Comparison of ENCODE assay signal across 8 cellular contexts in the genomic region with DNA sequence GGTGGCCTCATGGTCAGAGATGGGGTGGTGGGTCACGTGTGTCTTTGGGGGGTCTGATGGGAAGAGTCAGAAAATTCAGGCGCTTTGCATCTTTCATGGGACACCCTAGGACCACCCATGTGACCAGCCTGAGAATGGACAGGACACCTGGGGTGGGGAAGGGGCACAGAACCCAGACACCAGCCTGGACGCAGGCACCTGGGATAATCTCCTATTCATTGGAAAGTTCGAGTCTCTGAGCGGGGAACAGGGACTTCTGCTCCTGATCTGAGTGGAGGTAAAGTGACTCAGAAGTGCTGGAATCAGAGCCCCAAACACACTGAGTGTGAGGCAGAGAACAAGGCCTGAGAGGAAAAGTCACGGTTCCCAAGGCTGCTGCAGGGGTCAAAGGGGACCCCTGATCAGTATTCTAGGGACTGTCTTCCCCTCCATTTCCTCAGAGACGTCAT. TPM values are rescaled to one million over a fixed set of nuclear protein-coding genes. Genes with fewer than 3 reads are reported as not detected.
DNase-seq lines count a peak whose midpoint lies in the region; ATAC-seq and TF ChIP-seq lines count a peak whose summit lies in the region.

No MANE protein-coding gene starts in this region.

- peaks cover 72% of the 10 kb centered on the region for H3K4me1 Mint-ChIP-seq in T-helper 17 cell

- DNase-seq in GM06990 (ENCODE audit: extremely low read depth, insufficient read length) (peak; percentile 20), T-helper 17 cell (no peak), esophagus muscularis mucosa (ENCODE audit: extremely low spot score) (peak; percentile 50), ACHN (no peak), NCI-H748 treated with DMSO at 0.1 percent for 48 hours (lab: John Stamatoyannopoulos, UW) (no peak)

- peak overlapping the region; percentile 100 for H3K27ac Mint-ChIP-seq in T-helper 17 cell

- H3K36me3 ChIP-seq in GM06990 (ENCODE audit: control insufficient read depth, insufficient read depth, low read length) (peaks cover 29% of the 10 kb centered on the region), esophagus muscularis mucosa (peaks cover 0 to 26% (median 19%) of the 10 kb centered on the region in 4 donors), rectal smooth muscle tissue (ENCODE audit: control insufficient read depth, insufficient read depth, low read length) (peaks cover 12% of the 10 kb centered on the region)

- H3K36me3 Mint-ChIP-seq in T-helper 17 cell (ENCODE audit: low read depth): peaks cover 29% of the 10 kb centered on the region

- ATAC-seq in T-helper 17 cell (no peak), HG03159 (IDR thresholded peaks at IDR 0.05; ENCODE audit: unreplicated experiment) (no peak), HG02973 (IDR thresholded peaks at IDR 0.05; ENCODE audit: unreplicated experiment) (no peak)

- in situ Hi-C loops in ACHN (cut with HindIII; ENCODE audit: low pct_ligation_motif_present, low pct_unique_long_range_greater_than_20kb, low sequenced_read_pairs): no loop called here

- peak overlapping the region; percentile 91 for H3K4me3 Mint-ChIP-seq in T-helper 17 cell

- H3K4me3 ChIP-seq in GM06990 (replicated peaks; ENCODE audit: low read depth, low read length) (peak overlapping the region; percentile 88), esophagus muscularis mucosa (peak overlapping the region; percentile 67 to 73 (median 68)), rectal smooth muscle tissue (ENCODE audit: low read length) (peak overlapping the region; percentile 75)

- 63% methylated on average over 6 of the region's 7 CpGs for WGBS in esophagus muscularis mucosa

- H3K27ac ChIP-seq in esophagus muscularis mucosa (replicated peaks in 1 of 4) (no peak overlapping the region), rectal smooth muscle tissue (ENCODE audit: low read depth, low read length) (no peak overlapping the region)

- intact Hi-C loops in esophagus muscularis mucosa (cut with DNase I): no loop called here

- TF ChIP-seq POLR2A in esophagus muscularis mucosa (IDR thresholded peaks at IDR 0.05; ENCODE audit: low read depth): no peak

- H3K4me1 ChIP-seq in esophagus muscularis mucosa (peaks cover 8 to 20% (median 16%) of the 10 kb centered on the region in 4 donors), rectal smooth muscle tissue (ENCODE audit: control insufficient read depth, insufficient read depth, low read length) (no peaks in the 10 kb centered on the region)

- no peak for TF ChIP-seq CTCF in GM06990 (IDR thresholded peaks at IDR 0.05; ENCODE audit: insufficient read depth, low read length, poor library complexity, severe bottlenecking)
- TF ChIP-seq CTCF in esophagus muscularis mucosa (IDR thresholded peaks at IDR 0.05): no peak

- H3K27me3 ChIP-seq in GM06990 (replicated peaks; ENCODE audit: control insufficient read depth, insufficient read depth, low read length) (no peaks in the 10 kb centered on the region), esophagus muscularis mucosa (no peaks in the 10 kb centered on the region), rectal smooth muscle tissue (ENCODE audit: control insufficient read depth, insufficient read depth, low read length) (no peaks in the 10 kb centered on the region)

- TF ChIP-seq EP300 in esophagus muscularis mucosa (IDR thresholded peaks at IDR 0.05): no peak

- no peak overlapping the region for H3K9ac ChIP-seq in rectal smooth muscle tissue (ENCODE audit: low read length)

- no peaks in the 10 kb centered on the region for H3K27me3 Mint-ChIP-seq in T-helper 17 cell

- no peaks in the 10 kb centered on the region for H3K9me3 ChIP-seq in T-helper 17 cell (ENCODE audit: control insufficient read depth, low read length, poor library complexity, severe bottlenecking)
- no peaks in the 10 kb centered on the region for H3K9me3 ChIP-seq in esophagus muscularis mucosa

RNA-seq across cellular contexts. Expression of a gene that starts 1.4 kb away (rescaled TPM):
- total RNA-seq in T-helper 17 cell: 1,000 to 10,000 TPM; 7,013 to 7,159 TPM
- 100 to 1,000 TPM; 336 to 628 (median 502) TPM for total RNA-seq in esophagus muscularis mucosa

RNA-seq across cellular contexts. Expression of a gene that starts 47.8 kb away (rescaled TPM):
- 10 to 100 TPM; 11.2 to 11.5 TPM for total RNA-seq in T-helper 17 cell
- 10 to 100 TPM; 18.9 to 35.4 (median 22.3) TPM for total RNA-seq in esophagus muscularis mucosa

Comparison
In these comparisons a context has a peak if more than half of its experiments do, and no peak if none do; other contexts are left out.
1. DNase-seq: peak in GM06990 (single experiment) and esophagus muscularis mucosa (single experiment); none in T-helper 17 cell (0 of 3), ACHN (single experiment) and NCI-H748 treated with DMSO at 0.1 percent for 48 hours (single experiment).
2. RNA of a gene that starts 1.4 kb away (total RNA-seq): 7,013 to 7,159 TPM in T-helper 17 cell; 336 to 628 TPM in esophagus muscularis mucosa; every median in the first group is over 10 times any median in the second.
3. Peak in every context shown above with its lines, with median percentiles within 50 percentile points of each other: H3K4me3 ChIP-seq.